1 cellular context compared by ENCODE assay signal in the genomic region with DNA sequence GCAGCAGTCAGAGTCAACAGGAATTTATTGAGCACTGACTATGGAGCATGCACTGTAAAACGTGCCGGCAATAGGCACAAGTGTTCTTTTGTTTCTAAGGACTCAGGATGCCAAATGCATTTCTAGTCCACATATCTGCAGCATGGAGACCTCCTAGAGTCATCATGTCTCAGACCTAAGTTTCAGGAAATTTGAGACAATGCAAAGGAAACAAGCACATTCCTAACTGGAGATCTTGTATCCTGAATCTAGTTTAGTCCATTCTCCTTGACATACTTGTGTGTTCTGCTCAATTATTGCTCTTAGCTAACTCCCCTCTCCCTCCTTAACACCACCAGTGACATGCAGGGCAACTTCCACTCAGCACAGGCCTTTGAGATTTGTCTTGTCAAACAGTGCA.
TF ChIP-seq lines count a peak whose summit lies in the region.

No MANE protein-coding gene starts in this region.

TF ChIP-seq in endothelial cell of umbilical vein, 7 proteins besides CTCF, POLR2A, EP300 and RAD21:
- TF ChIP-seq POLR2AphosphoS5 (IDR thresholded peaks at IDR 0.05; ENCODE audit: insufficient read depth, low read depth, low read length) (peak; percentile 55), MYC (IDR thresholded peaks at IDR 0.05; ENCODE audit: low read depth, low read length) (no peak), EZH2 (IDR thresholded peaks at IDR 0.05; ENCODE audit: borderline replicate concordance, low read depth, low read length, severe bottlenecking) (no peak), JUN (IDR thresholded peaks at IDR 0.05; ENCODE audit: borderline replicate concordance, insufficient read depth, insufficient read length, low read depth) (peak; percentile 74), GATA2 (IDR thresholded peaks at IDR 0.05; ENCODE audit: insufficient read depth, insufficient read length, low read depth, low read length) (peak; percentile 63), FOS (IDR thresholded peaks at IDR 0.05; ENCODE audit: borderline replicate concordance, insufficient read depth, low read length) (peak; percentile 73)
- TF ChIP-seq, protein P1, sequence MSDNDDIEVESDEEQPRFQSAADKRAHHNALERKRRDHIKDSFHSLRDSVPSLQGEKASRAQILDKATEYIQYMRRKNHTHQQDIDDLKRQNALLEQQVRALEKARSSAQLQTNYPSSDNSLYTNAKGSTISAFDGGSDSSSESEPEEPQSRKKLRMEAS (IDR thresholded peaks at IDR 0.05; ENCODE audit: insufficient read depth, insufficient read length), result peak; percentile 44
